ENCODE assay signal across 32 cellular contexts in genomic region chr1:10659218-10659617, GRCh38.
"Had no signal": no experiment of that assay in that cellular context is flagged by ENCODE, and none has a peak within 500 bp of the region (broad histone marks: within the 10 kb centered on the region; RNA-seq: fewer than 3 reads in every experiment).

No MANE protein-coding gene starts in this region.

- H3K36me3 Mint-ChIP-seq: activated naive CD4-positive, alpha-beta T cell treated with anti-CD3 and anti-CD28 coated beads, Interleukin-2, amount 50 U/mL, for 72 hours; brain had no signal

- H3K9me3 ChIP-seq: adrenal gland had no signal

- H2AFZ ChIP-seq: PC-9 had no signal

- H3K27ac Mint-ChIP-seq: activated B cell treated with CpG ODN at 0.5 μM for 24 hours; activated CD4-positive, alpha-beta memory T cell treated with anti-CD3 and anti-CD28 coated beads for 36 hours; activated naive CD4-positive, alpha-beta T cell treated with anti-CD3 and anti-CD28 coated beads for 36 hours; activated naive CD4-positive, alpha-beta T cell treated with anti-CD3 and anti-CD28 coated beads, Interleukin-2, amount 50 U/mL, for 72 hours; activated T-helper 1 cell treated with anti-CD3 and anti-CD28 coated beads, Interleukin-12 subunit alpha, Interleukin-12 subunit beta, Interleukin-2, Interleukin-4 antibody, amounts not matched to agents 30 ng/mL and 10 ng/mL and 1 ng/mL, durations not matched to agents 14 hours and 24 hours and 36 hours; brain had no signal

- H3K27me3 ChIP-seq: adrenal gland had no signal

- H3K27ac ChIP-seq: adrenal gland, PC-9, RWPE1, VCaP had no signal

- H3K4me3 ChIP-seq: adrenal gland, PC-9 had no signal

- ATAC-seq: activated naive CD4-positive, alpha-beta T cell treated with anti-CD3 and anti-CD28 coated beads, Interleukin-2, amount 50 U/mL, for 72 hours; activated T-cell treated with anti-CD3 and anti-CD28 coated beads, Interleukin-2, amount 50 U/mL, for 4 hours; Right ventricle myocardium inferior had no signal

- DNase-seq: activated B cell treated with CpG ODN at 0.5 μM for 24 hours; activated CD4-positive, alpha-beta memory T cell treated with anti-CD3 and anti-CD28 coated beads for 36 hours; activated CD4-positive, alpha-beta T cell treated with anti-CD3 and anti-CD28 coated beads for 4 hours; activated CD4-positive, alpha-beta T cell treated with anti-CD3 and anti-CD28 coated beads, Interleukin-2, amount 50 U/mL, for 1 hour; activated CD4-positive, CD25-positive, alpha-beta regulatory T cell treated with anti-CD3 and anti-CD28 coated beads, Interleukin-2, amount 50 U/mL, for 72 hours; activated CD8-positive, alpha-beta memory T cell treated with anti-CD3 and anti-CD28 coated beads, Interleukin-2, amount 50 U/mL, for 4 hours; activated gamma-delta T cell treated with Interleukin-2 at 50 U/mL for 16 hours; activated naive CD4-positive, alpha-beta T cell treated with anti-CD3 and anti-CD28 coated beads for 36 hours; activated T-cell treated with anti-CD3 and anti-CD28 coated beads for 4 hours; activated T-cell treated with anti-CD3 and anti-CD28 coated beads, Interleukin-2, amount 50 U/mL, for 4 hours; adrenal gland; anterior cingulate cortex; Karpas-422; NCI-H1105; NCI-H1417 treated with DMSO at 0.1 percent for 48 hours; NCI-H187 treated with DMSO at 0.1 percent for 48 hours; NCI-H2081 treated with DMSO at 0.1 percent for 48 hours; NCI-H510A; NCI-H526; NCI-H748 treated with DMSO at 0.1 percent for 48 hours; PC-9; SIG-M5; SW 1271; T-helper 1 cell; T-helper 2 cell; T-helper 9 cell had no signal

- H3K4me1 Mint-ChIP-seq: activated B cell treated with CpG ODN at 0.5 μM for 24 hours had no signal

- H3K4me3 Mint-ChIP-seq: activated B cell treated with CpG ODN at 0.5 μM for 24 hours; activated CD4-positive, alpha-beta memory T cell treated with anti-CD3 and anti-CD28 coated beads for 36 hours; activated naive CD4-positive, alpha-beta T cell treated with anti-CD3 and anti-CD28 coated beads for 36 hours; activated T-cell treated with anti-CD3 and anti-CD28 coated beads, Interleukin-2, amount 50 U/mL, for 4 hours; activated T-helper 1 cell treated with anti-CD3 and anti-CD28 coated beads, Interleukin-12 subunit alpha, Interleukin-12 subunit beta, Interleukin-2, Interleukin-4 antibody, amounts not matched to agents 30 ng/mL and 10 ng/mL and 1 ng/mL, durations not matched to agents 14 hours and 24 hours and 36 hours; brain had no signal

- H3K9me3 Mint-ChIP-seq: activated B cell treated with CpG ODN at 0.5 μM for 24 hours; activated CD4-positive, alpha-beta memory T cell treated with anti-CD3 and anti-CD28 coated beads for 36 hours; activated naive CD4-positive, alpha-beta T cell treated with anti-CD3 and anti-CD28 coated beads for 36 hours; activated naive CD4-positive, alpha-beta T cell treated with anti-CD3 and anti-CD28 coated beads, Interleukin-2, amount 50 U/mL, for 72 hours; activated T-cell treated with anti-CD3 and anti-CD28 coated beads, Interleukin-2, amount 50 U/mL, for 4 hours; activated T-helper 1 cell treated with anti-CD3 and anti-CD28 coated beads, Interleukin-12 subunit alpha, Interleukin-12 subunit beta, Interleukin-2, Interleukin-4 antibody, amounts not matched to agents 30 ng/mL and 10 ng/mL and 1 ng/mL, durations not matched to agents 14 hours and 24 hours and 36 hours; brain had no signal

- H3K36me3 ChIP-seq: adrenal gland had no signal

- H3K4me2 ChIP-seq: PC-9 had no signal

- H3K27me3 Mint-ChIP-seq: activated B cell treated with CpG ODN at 0.5 μM for 24 hours; activated CD4-positive, alpha-beta memory T cell treated with anti-CD3 and anti-CD28 coated beads for 36 hours; brain had no signal
